11 cellular contexts compared by ENCODE assay signal in the genomic region with DNA sequence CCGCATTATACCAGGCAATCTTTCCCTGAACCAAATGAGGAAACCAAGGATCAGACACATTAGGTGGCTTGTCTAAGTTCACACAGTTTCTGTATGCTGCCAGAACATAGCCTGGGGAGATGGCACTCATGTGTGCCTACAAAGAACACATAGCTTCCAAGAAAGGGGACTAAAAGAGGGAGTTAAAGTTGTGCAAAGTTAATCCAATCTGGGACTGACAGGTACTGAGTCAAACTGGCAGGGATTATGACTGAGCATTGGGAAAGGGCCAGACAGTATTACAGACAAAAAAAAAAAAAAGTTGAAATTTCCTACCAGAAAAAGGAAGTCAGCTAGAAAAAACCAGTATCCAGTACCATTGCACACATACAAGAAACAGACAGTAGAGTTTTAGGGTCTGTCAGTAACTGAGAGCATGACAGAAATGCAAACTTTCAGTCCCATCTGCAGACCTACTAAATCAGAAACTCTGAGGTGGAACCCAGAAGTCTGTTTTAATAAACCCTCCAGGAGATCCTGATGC. TPM values are rescaled to one million over a fixed set of nuclear protein-coding genes. Genes with fewer than 3 reads are reported as not detected.
"Had no signal": no experiment of that assay in that cellular context is flagged by ENCODE, and none has a peak within 500 bp of the region (broad histone marks: within the 10 kb centered on the region; RNA-seq: fewer than 3 reads in every experiment).

No MANE protein-coding gene starts in this region.

- DNase-seq: activated CD4-positive, alpha-beta memory T cell treated with anti-CD3 and anti-CD28 coated beads for 36 hours; activated CD4-positive, alpha-beta T cell treated with anti-CD3 and anti-CD28 coated beads for 1 hour; activated T-cell treated with anti-CD3 and anti-CD28 coated beads, Interleukin-2, amount 50 U/mL, for 4 hours; left colon; lower lobe of right lung; ovary; stimulated activated CD4-positive, alpha-beta T cell treated with anti-CD3 and anti-CD28 coated beads, Interleukin-1b, Interleukin-23, amount 100 ng/mL, for 48 hours; tibial artery had no signal

- H3K36me3 ChIP-seq: lower lobe of right lung, ovary, tibial artery had no signal

- H3K27me3 ChIP-seq: ovary, tibial artery had no signal

- H3K4me3 ChIP-seq: lower lobe of right lung, ovary, tibial artery had no signal

- H3K27ac ChIP-seq: lower lobe of right lung, ovary, tibial artery, VCaP had no signal

- H3K4me1 ChIP-seq: lower lobe of right lung had no signal

- H3K9me3 ChIP-seq: lower lobe of right lung, ovary, tibial artery had no signal

- H3K27me3 Mint-ChIP-seq: activated CD4-positive, alpha-beta memory T cell treated with anti-CD3 and anti-CD28 coated beads for 36 hours had no signal

- H3K27ac Mint-ChIP-seq: activated CD4-positive, alpha-beta memory T cell treated with anti-CD3 and anti-CD28 coated beads for 36 hours; mesothelial cell of epicardium had no signal

- H3K4me3 Mint-ChIP-seq: activated CD4-positive, alpha-beta memory T cell treated with anti-CD3 and anti-CD28 coated beads for 36 hours; activated T-cell treated with anti-CD3 and anti-CD28 coated beads, Interleukin-2, amount 50 U/mL, for 4 hours; mesothelial cell of epicardium had no signal

- H3K9me3 Mint-ChIP-seq: activated CD4-positive, alpha-beta memory T cell treated with anti-CD3 and anti-CD28 coated beads for 36 hours; activated T-cell treated with anti-CD3 and anti-CD28 coated beads, Interleukin-2, amount 50 U/mL, for 4 hours had no signal

- H3K36me3 Mint-ChIP-seq: activated CD4-positive, alpha-beta memory T cell treated with anti-CD3 and anti-CD28 coated beads for 36 hours; mesothelial cell of epicardium had no signal

- ATAC-seq: left colon, lower lobe of right lung had no signal

RNA-seq across cellular contexts. Expression of a gene that starts 37.2 kb away (rescaled TPM):
- total RNA-seq: activated CD4-positive, alpha-beta memory T cell treated with anti-CD3 and anti-CD28 coated beads for 36 hours; myocyte had no signal
